In genomic region chr11:5694642-5695041, GRCh38 we compare ENCODE assay signal across 25 cellular contexts. TPM values are rescaled to one million over a fixed set of nuclear protein-coding genes. Genes with fewer than 3 reads are reported as not detected.
DNase-seq lines count a peak whose midpoint lies in the region; ATAC-seq, FAIRE-seq and TF ChIP-seq lines count a peak whose summit lies in the region.
"Had no signal": no experiment of that assay in that cellular context is flagged by ENCODE, and none has a peak within 500 bp of the region (broad histone marks: within the 10 kb centered on the region; RNA-seq: fewer than 3 reads in every experiment).

No MANE protein-coding gene starts in this region.

- DNase-seq in activated naive CD4-positive, alpha-beta T cell treated with anti-CD3 and anti-CD28 coated beads for 36 hours = no peak
- no peak for DNase-seq in activated naive CD4-positive, alpha-beta T cell treated with anti-CD3 and anti-CD28 coated beads, Interleukin-2, amount 10 ng/mL, durations not matched to agents 7 days and 5 days
- DNase-seq in T-cell = no peak
- no peak for DNase-seq in activated naive CD8-positive, alpha-beta T cell treated with anti-CD3 and anti-CD28 coated beads, Interleukin-2, amount 50 U/mL, for 24 hours
- no peak for DNase-seq in H54 (ENCODE audit: insufficient read length, low spot score)
- no peak for DNase-seq in left ventricle myocardium superior
- DNase-seq: activated CD8-positive, alpha-beta memory T cell treated with anti-CD3 and anti-CD28 coated beads for 24 hours; activated gamma-delta T cell; COR-L47; DMS79 treated with DMSO at 0.1 percent for 48 hours; effector memory CD4-positive, alpha-beta T cell; esophagus squamous epithelium; kidney glomerular epithelial cell; MM.1S; NCI-H1436 treated with DMSO at 0.1 percent for 48 hours; NCI-H526; right lobe of liver; RPMI8226; SK-N-SH; trophoblast cell had no signal

- TF ChIP-seq POLR2A in H54 (IDR thresholded peaks at IDR 0.05; ENCODE audit: low read depth, low read length) = no peak

- ATAC-seq in T-cell (replicated peaks in 1 of 4) (no peak), GM21390 (IDR thresholded peaks at IDR 0.05; ENCODE audit: unreplicated experiment) (no peak), left ventricle myocardium superior (no peak)
- peak; percentile 51 for ATAC-seq in activated naive CD8-positive, alpha-beta T cell treated with anti-CD3 and anti-CD28 coated beads, Interleukin-2, amount 50 U/mL, for 24 hours
- ATAC-seq in stimulated activated memory B cell treated with anti-CD40 and anti-IgM and Interleukin-4, amounts not matched to agents 10 μg/mL and 1 μg/mL and 100 μg/mL, for 72 hours = no peak
- ATAC-seq: right lobe of liver had no signal

- H3K9me3 Mint-ChIP-seq in activated naive CD4-positive, alpha-beta T cell treated with anti-CD3 and anti-CD28 coated beads for 36 hours = no peaks in the 10 kb centered on the region
- no peaks in the 10 kb centered on the region for H3K9me3 Mint-ChIP-seq in activated naive CD4-positive, alpha-beta T cell treated with anti-CD3 and anti-CD28 coated beads, Interleukin-2, amount 10 ng/mL, durations not matched to agents 7 days and 5 days
- H3K9me3 Mint-ChIP-seq in T-cell = no peaks in the 10 kb centered on the region
- no peaks in the 10 kb centered on the region for H3K9me3 Mint-ChIP-seq in activated naive CD8-positive, alpha-beta T cell treated with anti-CD3 and anti-CD28 coated beads, Interleukin-2, amount 50 U/mL, for 24 hours
- no peaks in the 10 kb centered on the region for H3K9me3 Mint-ChIP-seq in stimulated activated memory B cell treated with anti-CD40 and anti-IgM and Interleukin-4, amounts not matched to agents 10 μg/mL and 1 μg/mL and 100 μg/mL, for 72 hours
- H3K9me3 Mint-ChIP-seq: nephron had no signal

- peak overlapping the region; percentile 51 for H3K27ac Mint-ChIP-seq in activated naive CD4-positive, alpha-beta T cell treated with anti-CD3 and anti-CD28 coated beads for 36 hours
- H3K27ac Mint-ChIP-seq in activated naive CD4-positive, alpha-beta T cell treated with anti-CD3 and anti-CD28 coated beads, Interleukin-2, amount 10 ng/mL, durations not matched to agents 7 days and 5 days = no peak overlapping the region
- H3K27ac Mint-ChIP-seq in T-cell = peak overlapping the region; percentile 78 to 81
- H3K27ac Mint-ChIP-seq in activated naive CD8-positive, alpha-beta T cell treated with anti-CD3 and anti-CD28 coated beads, Interleukin-2, amount 50 U/mL, for 24 hours = peak overlapping the region; percentile 80
- H3K27ac Mint-ChIP-seq in stimulated activated memory B cell treated with anti-CD40 and anti-IgM and Interleukin-4, amounts not matched to agents 10 μg/mL and 1 μg/mL and 100 μg/mL, for 72 hours = peak overlapping the region; percentile 54
- H3K27ac Mint-ChIP-seq: nephron had no signal

- CTCF ChIA-PET in activated naive CD4-positive, alpha-beta T cell treated with anti-CD3 and anti-CD28 coated beads for 36 hours (lab: Charles Lee) = interaction anchor here (1.4 kb wide), 1 partner anchor 9 kb away, joined by 4 read pairs; no protein-coding TSS in a partner anchor
- CTCF ChIA-PET in activated naive CD4-positive, alpha-beta T cell treated with anti-CD3 and anti-CD28 coated beads, Interleukin-2, amount 10 ng/mL, durations not matched to agents 7 days and 5 days (lab: Charles Lee) = interaction anchor here (3.3 kb wide), 1 partner anchor 10 kb away, joined by 11 read pairs; the partner anchor contains the start of gene TRIM5
- CTCF ChIA-PET in T-cell (lab: Charles Lee) = interaction anchor here (0.5 to 2.6 kb wide), 2 partner anchors 10 to 16 kb away, joined by 3 to 8 read pairs; partner anchors contain the start of gene TRIM5 (in 1 of the 2)

- intact Hi-C loops in activated naive CD4-positive, alpha-beta T cell treated with anti-CD3 and anti-CD28 coated beads for 36 hours (cut with micrococcal nuclease) = no loop called here
- intact Hi-C loops in left ventricle myocardium superior (cut with micrococcal nuclease) = no loop called here

- peak overlapping the region; percentile 8 for H3K4me3 Mint-ChIP-seq in activated naive CD4-positive, alpha-beta T cell treated with anti-CD3 and anti-CD28 coated beads for 36 hours
- H3K4me3 Mint-ChIP-seq in activated naive CD4-positive, alpha-beta T cell treated with anti-CD3 and anti-CD28 coated beads, Interleukin-2, amount 10 ng/mL, durations not matched to agents 7 days and 5 days = no peak overlapping the region
- peak overlapping the region; percentile 38 to 58 (median 50) for H3K4me3 Mint-ChIP-seq in T-cell
- peak overlapping the region; percentile 61 for H3K4me3 Mint-ChIP-seq in activated naive CD8-positive, alpha-beta T cell treated with anti-CD3 and anti-CD28 coated beads, Interleukin-2, amount 50 U/mL, for 24 hours
- H3K4me3 Mint-ChIP-seq in stimulated activated memory B cell treated with anti-CD40 and anti-IgM and Interleukin-4, amounts not matched to agents 10 μg/mL and 1 μg/mL and 100 μg/mL, for 72 hours = no peak overlapping the region
- H3K4me3 Mint-ChIP-seq: nephron had no signal

- peaks cover 53% of the 10 kb centered on the region for H3K4me1 Mint-ChIP-seq in activated naive CD4-positive, alpha-beta T cell treated with anti-CD3 and anti-CD28 coated beads for 36 hours (ENCODE audit: low read depth)
- H3K4me1 Mint-ChIP-seq in activated naive CD4-positive, alpha-beta T cell treated with anti-CD3 and anti-CD28 coated beads, Interleukin-2, amount 10 ng/mL, durations not matched to agents 7 days and 5 days = peaks cover 53% of the 10 kb centered on the region
- peaks cover 64 to 81% (median 67%) of the 10 kb centered on the region in 3 donors for H3K4me1 Mint-ChIP-seq in T-cell
- peaks cover 66% of the 10 kb centered on the region for H3K4me1 Mint-ChIP-seq in activated naive CD8-positive, alpha-beta T cell treated with anti-CD3 and anti-CD28 coated beads, Interleukin-2, amount 50 U/mL, for 24 hours
- peaks cover 69% of the 10 kb centered on the region for H3K4me1 Mint-ChIP-seq in stimulated activated memory B cell treated with anti-CD40 and anti-IgM and Interleukin-4, amounts not matched to agents 10 μg/mL and 1 μg/mL and 100 μg/mL, for 72 hours

- H3K36me3 Mint-ChIP-seq in activated naive CD4-positive, alpha-beta T cell treated with anti-CD3 and anti-CD28 coated beads for 36 hours (ENCODE audit: low read depth) = peaks cover 70% of the 10 kb centered on the region
- peaks cover 66% of the 10 kb centered on the region for H3K36me3 Mint-ChIP-seq in activated naive CD4-positive, alpha-beta T cell treated with anti-CD3 and anti-CD28 coated beads, Interleukin-2, amount 10 ng/mL, durations not matched to agents 7 days and 5 days
- peaks cover 59% of the 10 kb centered on the region for H3K36me3 Mint-ChIP-seq in T-cell
- peaks cover 39% of the 10 kb centered on the region for H3K36me3 Mint-ChIP-seq in activated naive CD8-positive, alpha-beta T cell treated with anti-CD3 and anti-CD28 coated beads, Interleukin-2, amount 50 U/mL, for 24 hours (ENCODE audit: low read depth)
- H3K36me3 Mint-ChIP-seq in stimulated activated memory B cell treated with anti-CD40 and anti-IgM and Interleukin-4, amounts not matched to agents 10 μg/mL and 1 μg/mL and 100 μg/mL, for 72 hours = peaks cover 18% of the 10 kb centered on the region

- POLR2A ChIA-PET in T-cell (lab: Charles Lee) = no interaction called here

- no peaks in the 10 kb centered on the region for H3K27me3 Mint-ChIP-seq in activated naive CD4-positive, alpha-beta T cell treated with anti-CD3 and anti-CD28 coated beads for 36 hours (ENCODE audit: low read depth)
- H3K27me3 Mint-ChIP-seq in activated naive CD4-positive, alpha-beta T cell treated with anti-CD3 and anti-CD28 coated beads, Interleukin-2, amount 10 ng/mL, durations not matched to agents 7 days and 5 days = no peaks in the 10 kb centered on the region
- no peaks in the 10 kb centered on the region for H3K27me3 Mint-ChIP-seq in T-cell
- no peaks in the 10 kb centered on the region for H3K27me3 Mint-ChIP-seq in activated naive CD8-positive, alpha-beta T cell treated with anti-CD3 and anti-CD28 coated beads, Interleukin-2, amount 50 U/mL, for 24 hours
- no peaks in the 10 kb centered on the region for H3K27me3 Mint-ChIP-seq in stimulated activated memory B cell treated with anti-CD40 and anti-IgM and Interleukin-4, amounts not matched to agents 10 μg/mL and 1 μg/mL and 100 μg/mL, for 72 hours

- no peak for FAIRE-seq in H54 (lab: Jason Lieb, UNC)
- FAIRE-seq: H1 had no signal

RNA-seq across cellular contexts. Expression of gene TRIM22, which starts 5.1 kb away (rescaled TPM):
- total RNA-seq in activated naive CD4-positive, alpha-beta T cell treated with anti-CD3 and anti-CD28 coated beads for 36 hours = 100 to 1,000 TPM; 280 to 292 TPM
- total RNA-seq in T-cell (100 to 1,000 TPM; 256 to 397 (median 320) TPM), left ventricle myocardium superior (19.2 TPM)

RNA-seq across cellular contexts. Expression of gene TRIM5, which starts 9.8 kb away (rescaled TPM):
- 10 to 100 TPM; 37.2 to 38.0 TPM for total RNA-seq in activated naive CD4-positive, alpha-beta T cell treated with anti-CD3 and anti-CD28 coated beads for 36 hours
- total RNA-seq in T-cell (10 to 100 TPM; 17.6 to 38.2 (median 31.6) TPM), left ventricle myocardium superior (6.8 TPM)

RNA-seq across cellular contexts. Expression of gene OR56B1, which starts 41.6 kb away (rescaled TPM):
- total RNA-seq in activated naive CD4-positive, alpha-beta T cell treated with anti-CD3 and anti-CD28 coated beads for 36 hours = under 1 TPM in 1 of 2 experiments, not detected in 1; 0.20 TPM
- under 1 TPM; 0.20 to 0.78 (median 0.37) TPM for total RNA-seq in T-cell
- total RNA-seq in left ventricle myocardium superior = not detected
- total RNA-seq: chondrocyte, esophagus squamous epithelium, H1 had no signal

RNA-seq across cellular contexts. Expression of gene OR52N4, which starts 59.4 kb away (rescaled TPM):
- under 1 TPM; 0.74 to 0.99 TPM for total RNA-seq in activated naive CD4-positive, alpha-beta T cell treated with anti-CD3 and anti-CD28 coated beads for 36 hours
- total RNA-seq in T-cell (1 to 10 TPM; 1.4 to 3.8 (median 2.3) TPM), left ventricle myocardium superior (not detected)
- total RNA-seq: chondrocyte, esophagus squamous epithelium, H1, right lobe of liver had no signal

Comparison
In these comparisons a context has a peak if more than half of its experiments do, and no peak if none do; other contexts are left out.
1. H3K4me3 Mint-ChIP-seq: peak in activated naive CD4-positive, alpha-beta T cell treated with anti-CD3 and anti-CD28 coated beads for 36 hours (single experiment), T-cell (3 of 3) and activated naive CD8-positive, alpha-beta T cell treated with anti-CD3 and anti-CD28 coated beads, Interleukin-2, amount 50 U/mL, for 24 hours (single experiment); none in activated naive CD4-positive, alpha-beta T cell treated with anti-CD3 and anti-CD28 coated beads, Interleukin-2, amount 10 ng/mL, durations not matched to agents 7 days and 5 days (single experiment) and stimulated activated memory B cell treated with anti-CD40 and anti-IgM and Interleukin-4, amounts not matched to agents 10 μg/mL and 1 μg/mL and 100 μg/mL, for 72 hours (single experiment).
2. RNA of gene TRIM22, which starts 5.1 kb away (total RNA-seq): 256 to 397 TPM in T-cell and 280 to 292 TPM in activated naive CD4-positive, alpha-beta T cell treated with anti-CD3 and anti-CD28 coated beads for 36 hours; 19.2 TPM in left ventricle myocardium superior (single experiment); every median in the first group is over 10 times any median in the second.